Comparison of ENCODE assay signal across 20 cellular contexts in genomic region chr4:72365016-72365415, GRCh38.
A peak's percentile ranks its signal among the peaks of the same experiment; 100 is the strongest.
DNase-seq lines count a peak whose midpoint lies in the region; ATAC-seq, FAIRE-seq and TF ChIP-seq lines count a peak whose summit lies in the region.
"Had no signal": no experiment of that assay in that cellular context is flagged by ENCODE, and none has a peak within 500 bp of the region (broad histone marks: within the 10 kb centered on the region; RNA-seq: fewer than 3 reads in every experiment).

No MANE protein-coding gene starts in this region.

- H4K8ac ChIP-seq in trophoblast cell (ENCODE audit: low read depth, low read length) = no peak overlapping the region

- peak overlapping the region; percentile 20 for H3K27ac Mint-ChIP-seq in Calu3 (ENCODE audit: unreplicated experiment)
- H3K27ac Mint-ChIP-seq: CD4-positive, alpha-beta memory T cell; GM23338; H9 had no signal

- H3K36me3 Mint-ChIP-seq in Calu3 (ENCODE audit: insufficient read depth, unreplicated experiment) = no peaks in the 10 kb centered on the region
- H3K36me3 Mint-ChIP-seq: CD4-positive, alpha-beta memory T cell had no signal

- peaks cover 8% of the 10 kb centered on the region for H3K4me1 Mint-ChIP-seq in Calu3 (ENCODE audit: low read depth, unreplicated experiment)
- H3K4me1 Mint-ChIP-seq: CD4-positive, alpha-beta memory T cell; GM23338; H9 had no signal

- H3K4me1 ChIP-seq in K562 (replicated peaks in 1 of 2; ENCODE audit: control insufficient read depth in 2 of 2, insufficient read depth in 2 of 2, low read length in 2 of 2) (no peaks in the 10 kb centered on the region), trophoblast cell (ENCODE audit: control insufficient read depth in 1 of 2, insufficient read depth in 2 of 2, low read length in 2 of 2) (no peaks in the 10 kb centered on the region)

- WGBS in K562 (ENCODE audit: insufficient coverage, low coverage, missing lambda C conversion rate) = 79% methylated on average over 1 of the region's 1 CpG
- WGBS in trophoblast cell (ENCODE audit: extremely low coverage, insufficient coverage, insufficient read length) = no CpG with 5 or more reads among the region's 1 CpG

- no peak for TF ChIP-seq RAD21 in K562 (CRISPR knock-in tag; conservative IDR thresholded peaks at IDR 0.05 in 1 of 2, IDR thresholded peaks at IDR 0.05 in 1 of 2)

- no peaks in the 10 kb centered on the region for H3K27me3 Mint-ChIP-seq in Calu3 (ENCODE audit: unreplicated experiment)
- H3K27me3 Mint-ChIP-seq: CD4-positive, alpha-beta memory T cell had no signal

- peak; percentile 58 for FAIRE-seq in K562 (lab: Jason Lieb, UNC)
- FAIRE-seq: D721Med, GM12878 had no signal

- H3K27ac ChIP-seq in K562 (ENCODE audit: extremely low read depth, low read depth, low read length) (no peak overlapping the region), trophoblast cell (ENCODE audit: low read depth, low read length) (no peak overlapping the region)

- CTCF ChIA-PET in Calu3 (lab: Charles Lee) (no interaction called here), K562 (lab: Yijun Ruan, JAX; ENCODE audit: low intra/inter-chr PET ratio) (no interaction called here)

- H3K4me3 ChIP-seq in K562 = no peak overlapping the region
- H3K4me3 ChIP-seq in trophoblast cell (ENCODE audit: low read depth, low read length) = no peak overlapping the region
- H3K4me3 ChIP-seq: GM12878, GM23338 had no signal

- H2AFZ ChIP-seq in K562 (ENCODE audit: low read depth, low read length) = no peak overlapping the region
- no peak overlapping the region for H2AFZ ChIP-seq in trophoblast cell (ENCODE audit: insufficient read depth, low read length, poor library complexity)
- H2AFZ ChIP-seq: GM23338 had no signal

- no peak for TF ChIP-seq EP300 in K562 (IDR thresholded peaks at IDR 0.05; ENCODE audit: low read length)

- H3K79me2 ChIP-seq in K562 (ENCODE audit: control insufficient read depth, insufficient read depth, low read length) (no peaks in the 10 kb centered on the region), trophoblast cell (ENCODE audit: control insufficient read depth, insufficient read depth, low read length, poor library complexity) (no peaks in the 10 kb centered on the region)

- DNase-seq in Calu3 (no peak), K562 (ENCODE audit: extremely low read depth in 1 of 4, low spot score in 3 of 4) (no peak), kidney tubule cell (ENCODE audit: low spot score) (peak; percentile 34), trophoblast cell (peak; percentile 43 to 87), OCI-M1 (lab: John Stamatoyannopoulos, UW) (no peak), left ventricle myocardium superior (no peak)
- DNase-seq: C1 segment of cervical spinal cord; CD4-positive, alpha-beta memory T cell; COR-L47; DMS 273 treated with DMSO at 0.1 percent for 48 hours; DMS79; EL; GDM1; H9 had no signal

- H2BK120ac ChIP-seq in trophoblast cell (ENCODE audit: insufficient read depth, low read length, poor library complexity) = no peak overlapping the region

- H3K27me3 ChIP-seq in K562 (ENCODE audit: control insufficient read depth in 2 of 2, insufficient read depth in 2 of 2, low read length in 2 of 2) = no peaks in the 10 kb centered on the region
- H3K27me3 ChIP-seq in trophoblast cell (ENCODE audit: insufficient read depth, low read length) = no peaks in the 10 kb centered on the region

- BruUV-seq in Calu3 (replicated peaks; lab: Mats Ljungman, UMichigan) (no TSS peak), K562 (replicated peaks; lab: Mats Ljungman, UMichigan) (no TSS peak)

- H3K9me3 ChIP-seq in K562 (replicated peaks; ENCODE audit: control insufficient read depth, insufficient read depth, low read depth, low read length) (no peaks in the 10 kb centered on the region), trophoblast cell (ENCODE audit: insufficient read depth, low read depth, low read length) (no peaks in the 10 kb centered on the region)

- no peaks in the 10 kb centered on the region for H3K9me3 Mint-ChIP-seq in Calu3 (ENCODE audit: low read depth, unreplicated experiment)
- H3K9me3 Mint-ChIP-seq: CD4-positive, alpha-beta memory T cell; GM23338; H9 had no signal

- no peaks in the 10 kb centered on the region for H4K20me1 ChIP-seq in K562 (replicated peaks; ENCODE audit: control insufficient read depth, insufficient read depth, low read length)

- no peak overlapping the region for H4K12ac ChIP-seq in trophoblast cell (ENCODE audit: low read depth, low read length)

- H3K4me3 Mint-ChIP-seq in Calu3 (ENCODE audit: low read depth, unreplicated experiment) = no peak overlapping the region
- H3K4me3 Mint-ChIP-seq: CD4-positive, alpha-beta memory T cell; GM23338; H9 had no signal

- no peak overlapping the region for H2BK12ac ChIP-seq in trophoblast cell (ENCODE audit: low read length)

- TF ChIP-seq CTCF in Calu3 (IDR thresholded peaks at IDR 0.05; ENCODE audit: unreplicated experiment) (no peak), K562 (IDR thresholded peaks at IDR 0.05 in 2 of 3, conservative IDR thresholded peaks at IDR 0.05 in 1 of 3; ENCODE audit: insufficient read depth in 2 of 3, low read depth in 1 of 3, low read length in 3 of 3) (no peak)

- no peak overlapping the region for H4K91ac ChIP-seq in trophoblast cell (ENCODE audit: low read depth, low read length)

- intact Hi-C loops in Calu3 (cut with micrococcal nuclease; ENCODE audit: unreplicated experiment) (no loop called here), K562 (cut with micrococcal nuclease) (no loop called here), left ventricle myocardium superior (cut with micrococcal nuclease) (no loop called here)

- no peaks in the 10 kb centered on the region for H3K36me3 ChIP-seq in K562 (ENCODE audit: control insufficient read depth, insufficient read depth, low read length)
- H3K36me3 ChIP-seq in trophoblast cell (ENCODE audit: control insufficient read depth in 1 of 2, insufficient read depth in 2 of 2, low read length in 2 of 2) = no peaks in the 10 kb centered on the region

- no peaks in the 10 kb centered on the region for H3K79me1 ChIP-seq in trophoblast cell (ENCODE audit: low read length)

- H3K9ac ChIP-seq in K562 (ENCODE audit: insufficient read depth in 1 of 2, low read depth in 2 of 2, low read length in 2 of 2) = no peak overlapping the region
- H3K9ac ChIP-seq in trophoblast cell (ENCODE audit: low read length) = no peak overlapping the region

- no peak for TF ChIP-seq POLR2A in K562 (conservative IDR thresholded peaks at IDR 0.05)

- no peak overlapping the region for H3K18ac ChIP-seq in trophoblast cell (ENCODE audit: low read length)

- in situ Hi-C loops in K562 (cut with MboI) = no loop called here

- no peak overlapping the region for H3K14ac ChIP-seq in trophoblast cell (ENCODE audit: low read length)

- H3K4me2 ChIP-seq in K562 (ENCODE audit: insufficient read depth, low read length) (no peak overlapping the region), trophoblast cell (ENCODE audit: low read length) (no peak overlapping the region)
- H3K4me2 ChIP-seq: GM23338 had no signal

- no peaks in the 10 kb centered on the region for H3K9me1 ChIP-seq in K562 (ENCODE audit: control insufficient read depth, insufficient read depth, low read length)

- ATAC-seq in K562 (no peak), GM18517 (IDR thresholded peaks at IDR 0.05; ENCODE audit: unreplicated experiment) (no peak), GM19397 (IDR thresholded peaks at IDR 0.05; ENCODE audit: unreplicated experiment) (no peak), left ventricle myocardium superior (no peak)
- ATAC-seq: GM12878, GM23338, HCT116 had no signal

- no peak overlapping the region for H2AK5ac ChIP-seq in trophoblast cell (ENCODE audit: low read length)

- POLR2A ChIA-PET in K562 (lab: Yijun Ruan, JAX) = no interaction called here

- no peak overlapping the region for H3K4ac ChIP-seq in trophoblast cell (ENCODE audit: low read depth, low read length)

- no peak overlapping the region for H2BK5ac ChIP-seq in trophoblast cell (ENCODE audit: low read depth, low read length, poor library complexity)

- no peak overlapping the region for H3K23ac ChIP-seq in trophoblast cell (ENCODE audit: low read length)

TF ChIP-seq in K562, 482 proteins besides CTCF, POLR2A, EP300 and RAD21 (continues in another document):
- TF ChIP-seq HDAC8 (tag; IDR thresholded peaks at IDR 0.05) = no peak
- no peak for TF ChIP-seq CEBPB (tag; IDR thresholded peaks at IDR 0.05)
- no peak for TF ChIP-seq ZNF512 (tag; IDR thresholded peaks at IDR 0.05)

Comparison
In these comparisons a context has a peak if more than half of its experiments do, and no peak if none do; other contexts are left out.
1. DNase-seq: peak in kidney tubule cell (single experiment) and trophoblast cell (2 of 2); none in Calu3 (single experiment), K562 (0 of 4), OCI-M1 (single experiment) and left ventricle myocardium superior (single experiment).